Comparison of ENCODE assay signal across 8 cellular contexts in genomic region chr3:110814170-110815007, GRCh38.
DNase-seq lines count a peak whose midpoint lies in the region; ATAC-seq and TF ChIP-seq lines count a peak whose summit lies in the region.

No MANE protein-coding gene starts in this region.

- H3K4me1 ChIP-seq in right cardiac atrium (ENCODE audit: control insufficient read depth, insufficient read depth, low read length), result no peaks in the 10 kb centered on the region

- intact Hi-C loops in right cardiac atrium (cut with DNase I), result no loop called here

- H3K27me3 ChIP-seq in kidney epithelial cell (ENCODE audit: control insufficient read depth, insufficient read depth, low read length), result no peaks in the 10 kb centered on the region
- no peaks in the 10 kb centered on the region for H3K27me3 ChIP-seq in right cardiac atrium (ENCODE audit: control insufficient read depth, insufficient read depth)

- DNase-seq in AG04449 (ENCODE audit: low read depth, low spot score), result peak; percentile 70
- DNase-seq in activated CD4-positive, alpha-beta T cell treated with anti-CD3 and anti-CD28 coated beads, Interleukin-2, amount 50 U/mL, for 48 hours, result peak; percentile 48 to 70
- DNase-seq in kidney epithelial cell (ENCODE audit: low read depth), result peak; percentile 57
- no peak for DNase-seq in erythroblast (lab: John Stamatoyannopoulos, UW)
- DNase-seq in NCI-H2227 (lab: John Stamatoyannopoulos, UW; ENCODE audit: unreplicated experiment), result no peak
- DNase-seq in right cardiac atrium, result no peak

- POLR2A ChIA-PET in AG04449 (lab: Yijun Ruan, JAX), result interaction anchor here (0.6 to 1.4 kb wide), 4 partner anchors 20 to 1075 kb away, joined by 3 to 4 read pairs (median 3); no protein-coding TSS in a partner anchor

- H3K9me3 ChIP-seq in right cardiac atrium (ENCODE audit: control insufficient read depth, low read length), result no peaks in the 10 kb centered on the region

- CTCF ChIA-PET in AG04449 (lab: Yijun Ruan, JAX), result interaction anchor here (1.0 kb wide), 1 partner anchor 500 kb away, joined by 4 read pairs; no protein-coding TSS in a partner anchor

- TF ChIP-seq POLR2A in erythroblast (IDR thresholded peaks at IDR 0.05; ENCODE audit: low read length), result no peak

- no peak overlapping the region for H3K27ac ChIP-seq in right cardiac atrium (ENCODE audit: low read length)

- H3K4me3 ChIP-seq in AG04449 (ENCODE audit: low read depth, low read length) (no peak overlapping the region), kidney epithelial cell (ENCODE audit: low read depth, low read length) (no peak overlapping the region), right cardiac atrium (ENCODE audit: low read length) (no peak overlapping the region)

- no peak for TF ChIP-seq CTCF in AG04449 (IDR thresholded peaks at IDR 0.05; ENCODE audit: insufficient read depth, low read length, missing control alignments)
- no peak for TF ChIP-seq CTCF in kidney epithelial cell (IDR thresholded peaks at IDR 0.05; ENCODE audit: insufficient read depth, low read length, poor library complexity, severe bottlenecking)

- no peaks in the 10 kb centered on the region for H3K36me3 ChIP-seq in kidney epithelial cell (ENCODE audit: control insufficient read depth, insufficient read depth, low read length)

- ATAC-seq in GM19328 (IDR thresholded peaks at IDR 0.05; ENCODE audit: unreplicated experiment) (peak; percentile 63), HG03175 (IDR thresholded peaks at IDR 0.05; ENCODE audit: unreplicated experiment) (peak; percentile 84), right cardiac atrium (no peak)

- 70% methylated on average over 5 of the region's 5 CpGs for WGBS in right cardiac atrium

Comparison
In these comparisons a context has a peak if more than half of its experiments do, and no peak if none do; other contexts are left out.
1. DNase-seq: peak in AG04449 (single experiment), activated CD4-positive, alpha-beta T cell treated with anti-CD3 and anti-CD28 coated beads, Interleukin-2, amount 50 U/mL, for 48 hours (2 of 2) and kidney epithelial cell (single experiment); none in erythroblast (0 of 2), NCI-H2227 (single experiment) and right cardiac atrium (0 of 3).
2. ATAC-seq: peak in GM19328 (single experiment) and HG03175 (single experiment); none in right cardiac atrium (0 of 2).